ENCODE assay signal across 8 cellular contexts in the genomic region with DNA sequence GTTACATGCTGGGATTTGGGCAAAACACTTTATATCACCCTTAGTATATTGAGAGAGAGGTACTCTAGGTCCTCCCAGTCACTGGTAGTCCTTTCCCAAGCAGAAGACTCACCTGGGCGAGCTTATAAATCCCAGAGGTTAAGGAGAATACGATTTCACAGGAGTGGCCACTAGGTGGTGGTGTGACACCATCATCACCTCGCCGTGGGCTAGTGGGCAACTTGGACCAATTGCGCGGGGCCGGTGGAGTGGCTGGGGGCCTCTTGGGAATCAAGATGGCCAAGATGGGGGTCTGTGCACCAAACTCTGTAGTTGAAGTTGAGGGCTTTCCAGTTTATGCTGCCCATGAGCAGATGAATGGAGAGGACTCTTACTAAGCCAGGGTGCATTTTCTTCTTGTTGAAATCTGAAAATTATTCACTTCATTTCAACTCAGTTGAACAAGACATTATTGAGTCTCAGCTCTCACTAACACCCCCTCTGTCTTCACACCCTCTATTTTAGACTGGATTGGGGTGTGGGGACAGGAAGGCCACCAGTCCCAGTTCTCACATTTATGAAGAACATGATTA. TPM values are rescaled to one million over a fixed set of nuclear protein-coding genes. Genes with fewer than 3 reads are reported as not detected.
DNase-seq lines count a peak whose midpoint lies in the region; ATAC-seq and TF ChIP-seq lines count a peak whose summit lies in the region.

No MANE protein-coding gene starts in this region.

- H3K9ac ChIP-seq in GM23248: no peak overlapping the region
- no peak overlapping the region for H3K9ac ChIP-seq in liver (ENCODE audit: low read depth in 1 of 2, low read length in 2 of 2)

- H2AFZ ChIP-seq in GM23248: no peak overlapping the region

- H3K36me3 ChIP-seq in GM23248 (ENCODE audit: low read depth) (no peaks in the 10 kb centered on the region), Peyer's patch (no peaks in the 10 kb centered on the region), liver (ENCODE audit: control insufficient read depth in 4 of 4, insufficient read depth in 3 of 4, low read depth in 1 of 4, low read length in 3 of 4) (no peaks in the 10 kb centered on the region), tibial artery (no peaks in the 10 kb centered on the region)

- in situ Hi-C loops in GM23248 (cut with MboI): loop anchor here (25.0 kb wide), 1 partner anchor 1036 kb away; no protein-coding TSS in a partner anchor

- no peak overlapping the region for H3K27ac ChIP-seq in GM23248
- no peak overlapping the region for H3K27ac ChIP-seq in Peyer's patch
- H3K27ac ChIP-seq in liver (ENCODE audit: low read depth in 1 of 2, low read length in 2 of 2): no peak overlapping the region
- no peak overlapping the region for H3K27ac ChIP-seq in tibial artery

- peak in 5 of 6 experiments; percentile 20 to 68 (median 58) for TF ChIP-seq CTCF in Peyer's patch (IDR thresholded peaks at IDR 0.05)
- TF ChIP-seq CTCF in liver (IDR thresholded peaks at IDR 0.05; ENCODE audit: low read depth, low read length, missing input control): peak; percentile 53
- peak; percentile 28 to 35 for TF ChIP-seq CTCF in tibial artery (IDR thresholded peaks at IDR 0.05)

- no peak for TF ChIP-seq POLR2A in Peyer's patch (IDR thresholded peaks at IDR 0.05)

- H3K9me2 ChIP-seq in GM23248 (ENCODE audit: insufficient read depth): no peaks in the 10 kb centered on the region

- no peaks in the 10 kb centered on the region for H3F3A ChIP-seq in GM23248 (ENCODE audit: insufficient read depth)

- 2 to 4% methylated on average over 7 of the region's 7 CpGs for WGBS in GM23248 (ENCODE audit: low coverage in 1 of 2, low lambda C conversion rate in 2 of 2, missing lambda C conversion rate in 2 of 2), 2 experiments
- WGBS in liver: 4% methylated on average over 7 of the region's 7 CpGs

- peak; percentile 13 for DNase-seq in CD1c-positive myeloid dendritic cell (ENCODE audit: extremely low spot score)
- peak; percentile 46 for DNase-seq in GM23248
- peak in 2 of 3 donors; percentile 56 to 66 for DNase-seq in Peyer's patch
- DNase-seq in cerebellar cortex (ENCODE audit: low spot score): peak; percentile 31
- no peak for DNase-seq in tibial artery

- no peaks in the 10 kb centered on the region for H3K9me3 ChIP-seq in GM23248 (ENCODE audit: low read depth)
- H3K9me3 ChIP-seq in Peyer's patch: no peaks in the 10 kb centered on the region
- no peaks in the 10 kb centered on the region for H3K9me3 ChIP-seq in liver (ENCODE audit: control insufficient read depth in 4 of 4, low read length in 3 of 4)
- no peaks in the 10 kb centered on the region for H3K9me3 ChIP-seq in tibial artery

- no peaks in the 10 kb centered on the region for H3K27me3 ChIP-seq in GM23248 (replicated peaks; ENCODE audit: insufficient read depth)
- H3K27me3 ChIP-seq in Peyer's patch: no peaks in the 10 kb centered on the region
- H3K27me3 ChIP-seq in liver (ENCODE audit: control insufficient read depth in 4 of 4, insufficient read depth in 4 of 4, low read length in 3 of 4): no peaks in the 10 kb centered on the region
- no peaks in the 10 kb centered on the region for H3K27me3 ChIP-seq in tibial artery

- no peaks in the 10 kb centered on the region for H3K79me2 ChIP-seq in GM23248 (ENCODE audit: insufficient read depth)

- no peaks in the 10 kb centered on the region for H4K20me1 ChIP-seq in GM23248 (ENCODE audit: insufficient read depth)

- H3K4me3 ChIP-seq in GM23248 (no peak overlapping the region), Peyer's patch (no peak overlapping the region), liver (ENCODE audit: low read depth in 1 of 3, low read length in 3 of 3) (no peak overlapping the region), tibial artery (no peak overlapping the region)

- peak; percentile 86 to 87 for TF ChIP-seq RAD21 in liver (IDR thresholded peaks at IDR 0.05)

- intact Hi-C loops in tibial artery (cut with DNase I; ENCODE audit: low total_unique reads): no loop called here

- H3K4me1 ChIP-seq in GM23248 (ENCODE audit: insufficient read depth) (no peaks in the 10 kb centered on the region), Peyer's patch (no peaks in the 10 kb centered on the region), liver (ENCODE audit: control insufficient read depth in 4 of 4, insufficient read depth in 4 of 4, low read length in 3 of 4) (no peaks in the 10 kb centered on the region), tibial artery (no peaks in the 10 kb centered on the region)

- no peak overlapping the region for H3K4me2 ChIP-seq in GM23248 (ENCODE audit: unreplicated experiment)

- no peak for ATAC-seq in GM19324 (IDR thresholded peaks at IDR 0.05; ENCODE audit: low FRiP score, unreplicated experiment)
- ATAC-seq in HG03097 (IDR thresholded peaks at IDR 0.05; ENCODE audit: low FRiP score, unreplicated experiment): no peak

TF ChIP-seq in liver, 16 proteins besides CTCF, POLR2A, EP300 and RAD21:
- TF ChIP-seq, protein P1, sequence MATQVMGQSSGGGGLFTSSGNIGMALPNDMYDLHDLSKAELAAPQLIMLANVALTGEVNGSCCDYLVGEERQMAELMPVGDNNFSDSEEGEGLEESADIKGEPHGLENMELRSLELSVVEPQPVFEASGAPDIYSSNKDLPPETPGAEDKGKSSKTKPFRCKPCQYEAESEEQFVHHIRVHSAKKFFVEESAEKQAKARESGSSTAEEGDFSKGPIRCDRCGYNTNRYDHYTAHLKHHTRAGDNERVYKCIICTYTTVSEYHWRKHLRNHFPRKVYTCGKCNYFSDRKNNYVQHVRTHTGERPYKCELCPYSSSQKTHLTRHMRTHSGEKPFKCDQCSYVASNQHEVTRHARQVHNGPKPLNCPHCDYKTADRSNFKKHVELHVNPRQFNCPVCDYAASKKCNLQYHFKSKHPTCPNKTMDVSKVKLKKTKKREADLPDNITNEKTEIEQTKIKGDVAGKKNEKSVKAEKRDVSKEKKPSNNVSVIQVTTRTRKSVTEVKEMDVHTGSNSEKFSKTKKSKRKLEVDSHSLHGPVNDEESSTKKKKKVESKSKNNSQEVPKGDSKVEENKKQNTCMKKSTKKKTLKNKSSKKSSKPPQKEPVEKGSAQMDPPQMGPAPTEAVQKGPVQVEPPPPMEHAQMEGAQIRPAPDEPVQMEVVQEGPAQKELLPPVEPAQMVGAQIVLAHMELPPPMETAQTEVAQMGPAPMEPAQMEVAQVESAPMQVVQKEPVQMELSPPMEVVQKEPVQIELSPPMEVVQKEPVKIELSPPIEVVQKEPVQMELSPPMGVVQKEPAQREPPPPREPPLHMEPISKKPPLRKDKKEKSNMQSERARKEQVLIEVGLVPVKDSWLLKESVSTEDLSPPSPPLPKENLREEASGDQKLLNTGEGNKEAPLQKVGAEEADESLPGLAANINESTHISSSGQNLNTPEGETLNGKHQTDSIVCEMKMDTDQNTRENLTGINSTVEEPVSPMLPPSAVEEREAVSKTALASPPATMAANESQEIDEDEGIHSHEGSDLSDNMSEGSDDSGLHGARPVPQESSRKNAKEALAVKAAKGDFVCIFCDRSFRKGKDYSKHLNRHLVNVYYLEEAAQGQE (IDR thresholded peaks at IDR 0.05): peak; percentile 6
- no peak for TF ChIP-seq TAF1 (conservative IDR thresholded peaks at IDR 0.05)

RNA-seq across cellular contexts. Expression of gene PIRT, which starts 38.2 kb away (rescaled TPM):
- total RNA-seq in GM23248 (2014; rRNA removed; shearing (Covaris generic)): not detected in 2 replicates
- polyA plus RNA-seq in GM23248 (2016; fragmentation: Nextera tagmentation; extraction: Ambion mirVana): not detected in 2 replicates
- 1 to 10 TPM in 2 of 4 donors, under 1 TPM in 2; 0.35 to 2.0 (median 1.2) TPM for total RNA-seq in Peyer's patch
- not detected for total RNA-seq in liver
- under 1 TPM in 1 of 2 donors, not detected in 1; 0.18 TPM for polyA plus RNA-seq in liver

Comparison
In these comparisons a context has a peak if more than half of its experiments do, and no peak if none do; other contexts are left out.
1. DNase-seq: peak in CD1c-positive myeloid dendritic cell (single experiment), GM23248 (single experiment), Peyer's patch (2 of 3) and cerebellar cortex (single experiment); none in tibial artery (0 of 2).
2. Peak in every context shown above with its lines, with median percentiles within 50 percentile points of each other: CTCF ChIP-seq.